Comparison of ENCODE assay signal across 1 cellular context in the genomic region with DNA sequence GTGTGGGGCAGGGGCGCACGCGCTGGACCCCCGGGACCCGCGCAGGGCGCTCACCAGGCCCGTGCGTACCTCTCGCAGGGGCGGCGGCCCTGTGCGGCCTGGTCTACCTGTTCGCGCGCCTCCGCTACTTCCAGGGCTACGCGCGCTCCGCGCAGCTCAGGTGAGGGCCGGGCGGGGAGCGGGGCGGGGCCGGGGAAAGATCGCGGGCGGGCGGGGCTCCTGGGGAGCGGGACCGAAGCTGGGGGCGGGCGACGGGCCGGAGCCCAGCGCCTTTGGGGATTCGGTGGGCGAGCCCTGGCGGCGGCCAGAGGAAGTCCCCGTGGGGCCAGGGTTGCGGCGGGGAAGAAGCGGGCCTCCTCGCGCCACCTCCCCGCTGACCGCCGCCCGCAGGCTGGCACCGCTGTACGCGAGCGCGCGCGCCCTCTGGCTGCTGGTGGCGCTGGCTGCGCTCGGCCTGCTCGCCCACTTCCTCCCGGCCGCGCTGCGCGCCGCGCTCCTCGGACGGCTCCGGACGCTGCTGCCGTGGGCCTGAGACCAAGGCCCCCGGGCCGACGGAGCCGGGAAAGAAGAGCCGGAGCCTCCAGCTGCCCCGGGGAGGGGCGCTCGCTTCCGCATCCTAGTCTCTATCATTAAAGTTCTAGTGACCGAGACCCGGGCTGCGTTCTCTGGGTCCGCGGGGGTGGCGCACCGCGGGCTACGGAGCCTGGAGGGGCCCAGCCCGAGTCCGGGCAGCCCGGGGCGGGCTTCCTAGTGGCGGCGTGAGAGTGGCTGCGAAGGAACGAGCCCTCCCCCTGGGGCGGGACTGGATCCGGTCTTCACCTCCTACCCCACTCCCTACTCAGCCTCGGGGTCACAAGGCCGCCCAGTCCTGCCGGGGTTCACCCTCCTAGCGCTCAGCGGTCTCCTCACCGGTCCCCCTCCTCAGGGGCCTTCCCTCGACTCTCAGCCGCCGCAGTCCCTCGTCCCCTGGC.
TF ChIP-seq lines count a peak whose summit lies in the region.

No MANE protein-coding gene starts in this region.

TF ChIP-seq in HepG2, 621 proteins besides CTCF, POLR2A, EP300 and RAD21 (continued from another document and continues in another):
- no peak for TF ChIP-seq FOXP4 (CRISPR knock-in tag; IDR thresholded peaks at IDR 0.05)
- TF ChIP-seq THAP7 (CRISPR knock-in tag; IDR thresholded peaks at IDR 0.05), result no peak
- peak; percentile 81; the same call in 1 of the 2 replicates for TF ChIP-seq ATF7-NPFF (CRISPR knock-in tag; IDR thresholded peaks at IDR 0.05; ENCODE audit: low read depth)
- TF ChIP-seq, protein P1, sequence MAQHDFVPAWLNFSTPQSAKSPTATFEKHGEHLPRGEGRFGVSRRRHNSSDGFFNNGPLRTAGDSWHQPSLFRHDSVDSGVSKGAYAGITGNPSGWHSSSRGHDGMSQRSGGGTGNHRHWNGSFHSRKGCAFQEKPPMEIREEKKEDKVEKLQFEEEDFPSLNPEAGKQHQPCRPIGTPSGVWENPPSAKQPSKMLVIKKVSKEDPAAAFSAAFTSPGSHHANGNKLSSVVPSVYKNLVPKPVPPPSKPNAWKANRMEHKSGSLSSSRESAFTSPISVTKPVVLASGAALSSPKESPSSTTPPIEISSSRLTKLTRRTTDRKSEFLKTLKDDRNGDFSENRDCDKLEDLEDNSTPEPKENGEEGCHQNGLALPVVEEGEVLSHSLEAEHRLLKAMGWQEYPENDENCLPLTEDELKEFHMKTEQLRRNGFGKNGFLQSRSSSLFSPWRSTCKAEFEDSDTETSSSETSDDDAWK (CRISPR knock-in tag; IDR thresholded peaks at IDR 0.05), result no peak
- no peak for TF ChIP-seq SMARCC2 (IDR thresholded peaks at IDR 0.05)
- TF ChIP-seq CENPBD1 (CRISPR knock-in tag; IDR thresholded peaks at IDR 0.05; ENCODE audit: borderline replicate concordance, low read depth), result no peak; the same call in 1 of the 2 replicates
- TF ChIP-seq ZBTB43 (CRISPR knock-in tag; conservative IDR thresholded peaks at IDR 0.05), result peak; percentile 19
- peak; percentile 89 for TF ChIP-seq ZFX (CRISPR knock-in tag; IDR thresholded peaks at IDR 0.05; ENCODE audit: low read depth)
- TF ChIP-seq TIGD3 (CRISPR knock-in tag; IDR thresholded peaks at IDR 0.05; ENCODE audit: borderline replicate concordance), result no peak
- TF ChIP-seq PHF5A (CRISPR knock-in tag; IDR thresholded peaks at IDR 0.05; ENCODE audit: low read depth, unreplicated experiment), result peak; percentile 8
- TF ChIP-seq CBFB (CRISPR knock-in tag; IDR thresholded peaks at IDR 0.05), result no peak
- no peak for TF ChIP-seq MAFK (conservative IDR thresholded peaks at IDR 0.05 in 1 of 2, IDR thresholded peaks at IDR 0.05 in 1 of 2; ENCODE audit: low read length in 2 of 2)
- TF ChIP-seq, protein P2, sequence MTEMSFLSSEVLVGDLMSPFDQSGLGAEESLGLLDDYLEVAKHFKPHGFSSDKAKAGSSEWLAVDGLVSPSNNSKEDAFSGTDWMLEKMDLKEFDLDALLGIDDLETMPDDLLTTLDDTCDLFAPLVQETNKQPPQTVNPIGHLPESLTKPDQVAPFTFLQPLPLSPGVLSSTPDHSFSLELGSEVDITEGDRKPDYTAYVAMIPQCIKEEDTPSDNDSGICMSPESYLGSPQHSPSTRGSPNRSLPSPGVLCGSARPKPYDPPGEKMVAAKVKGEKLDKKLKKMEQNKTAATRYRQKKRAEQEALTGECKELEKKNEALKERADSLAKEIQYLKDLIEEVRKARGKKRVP (CRISPR knock-in tag; IDR thresholded peaks at IDR 0.05), result no peak
- TF ChIP-seq, protein P3, sequence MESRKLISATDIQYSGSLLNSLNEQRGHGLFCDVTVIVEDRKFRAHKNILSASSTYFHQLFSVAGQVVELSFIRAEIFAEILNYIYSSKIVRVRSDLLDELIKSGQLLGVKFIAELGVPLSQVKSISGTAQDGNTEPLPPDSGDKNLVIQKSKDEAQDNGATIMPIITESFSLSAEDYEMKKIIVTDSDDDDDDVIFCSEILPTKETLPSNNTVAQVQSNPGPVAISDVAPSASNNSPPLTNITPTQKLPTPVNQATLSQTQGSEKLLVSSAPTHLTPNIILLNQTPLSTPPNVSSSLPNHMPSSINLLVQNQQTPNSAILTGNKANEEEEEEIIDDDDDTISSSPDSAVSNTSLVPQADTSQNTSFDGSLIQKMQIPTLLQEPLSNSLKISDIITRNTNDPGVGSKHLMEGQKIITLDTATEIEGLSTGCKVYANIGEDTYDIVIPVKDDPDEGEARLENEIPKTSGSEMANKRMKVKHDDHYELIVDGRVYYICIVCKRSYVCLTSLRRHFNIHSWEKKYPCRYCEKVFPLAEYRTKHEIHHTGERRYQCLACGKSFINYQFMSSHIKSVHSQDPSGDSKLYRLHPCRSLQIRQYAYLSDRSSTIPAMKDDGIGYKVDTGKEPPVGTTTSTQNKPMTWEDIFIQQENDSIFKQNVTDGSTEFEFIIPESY (CRISPR knock-in tag; IDR thresholded peaks at IDR 0.05), result peak; percentile 29; the same call in 1 of the 2 replicates
- peak; percentile 23; the same call in 1 of the 2 replicates for TF ChIP-seq RFXAP (CRISPR knock-in tag; IDR thresholded peaks at IDR 0.05; ENCODE audit: borderline replicate concordance)
- no peak for TF ChIP-seq ZNF850 (CRISPR knock-in tag; conservative IDR thresholded peaks at IDR 0.05)
- TF ChIP-seq ZMYM2 (CRISPR knock-in tag; IDR thresholded peaks at IDR 0.05), result peak; percentile 38; the same call in 1 of the 2 replicates
- TF ChIP-seq FOSL1 (CRISPR knock-in tag; IDR thresholded peaks at IDR 0.05; ENCODE audit: borderline replicate concordance), result no peak
- no peak; the same call in 1 of the 2 replicates for TF ChIP-seq TFE3 (CRISPR knock-in tag; IDR thresholded peaks at IDR 0.05)
- TF ChIP-seq GRHL1 (CRISPR knock-in tag; conservative IDR thresholded peaks at IDR 0.05), result no peak
- peak; percentile 23; the same call in 1 of the 2 replicates for TF ChIP-seq RXRB (CRISPR knock-in tag; IDR thresholded peaks at IDR 0.05; ENCODE audit: borderline replicate concordance)
- peak; percentile 24; the same call in 1 of the 2 replicates for TF ChIP-seq ZNF782 (CRISPR knock-in tag; IDR thresholded peaks at IDR 0.05; ENCODE audit: borderline replicate concordance)
- TF ChIP-seq ZNF724P (CRISPR knock-in tag; IDR thresholded peaks at IDR 0.05; ENCODE audit: borderline replicate concordance), result no peak; the same call in 1 of the 2 replicates
- no peak for TF ChIP-seq TEAD2 (CRISPR knock-in tag; IDR thresholded peaks at IDR 0.05)
- TF ChIP-seq ZNF768 (CRISPR knock-in tag; IDR thresholded peaks at IDR 0.05), result 0 out of 2 replicates have a peak, but pooled peaks have one; percentile 28
- TF ChIP-seq MZF1 (CRISPR knock-in tag; IDR thresholded peaks at IDR 0.05; ENCODE audit: borderline replicate concordance), result no peak
- TF ChIP-seq HNRNPLL (IDR thresholded peaks at IDR 0.05; ENCODE audit: low read depth, low read length, poor library complexity, severe bottlenecking), result peak; percentile 91
- no peak for TF ChIP-seq EHMT2 (IDR thresholded peaks at IDR 0.05; ENCODE audit: borderline replicate concordance, low read depth, low read length)
- TF ChIP-seq, protein P4, sequence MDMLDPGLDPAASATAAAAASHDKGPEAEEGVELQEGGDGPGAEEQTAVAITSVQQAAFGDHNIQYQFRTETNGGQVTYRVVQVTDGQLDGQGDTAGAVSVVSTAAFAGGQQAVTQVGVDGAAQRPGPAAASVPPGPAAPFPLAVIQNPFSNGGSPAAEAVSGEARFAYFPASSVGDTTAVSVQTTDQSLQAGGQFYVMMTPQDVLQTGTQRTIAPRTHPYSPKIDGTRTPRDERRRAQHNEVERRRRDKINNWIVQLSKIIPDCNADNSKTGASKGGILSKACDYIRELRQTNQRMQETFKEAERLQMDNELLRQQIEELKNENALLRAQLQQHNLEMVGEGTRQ (IDR thresholded peaks at IDR 0.05; ENCODE audit: low read depth, low read length), result no peak
- TF ChIP-seq, protein P4 (CRISPR knock-in tag; IDR thresholded peaks at IDR 0.05; ENCODE audit: borderline replicate concordance), result no peak
- no peak for TF ChIP-seq LCORL (IDR thresholded peaks at IDR 0.05)
- TF ChIP-seq LCORL (CRISPR knock-in tag; IDR thresholded peaks at IDR 0.05), result no peak; the same call in 1 of the 2 replicates
- no peak for TF ChIP-seq CEBPG (CRISPR knock-in tag; IDR thresholded peaks at IDR 0.05)
- TF ChIP-seq NFYB (CRISPR knock-in tag; IDR thresholded peaks at IDR 0.05), result peak; percentile 38; the same call in 1 of the 2 replicates
- TF ChIP-seq ELF3 (CRISPR knock-in tag; IDR thresholded peaks at IDR 0.05), result peak; percentile 67
- no peak for TF ChIP-seq ZNF263 (CRISPR knock-in tag; IDR thresholded peaks at IDR 0.05)
- TF ChIP-seq ZNF530 (CRISPR knock-in tag; IDR thresholded peaks at IDR 0.05; ENCODE audit: low read depth), result no peak
- TF ChIP-seq ZSCAN21 (CRISPR knock-in tag; IDR thresholded peaks at IDR 0.05; ENCODE audit: borderline replicate concordance), result peak; percentile 65; the same call in 1 of the 2 replicates
- peak; percentile 63 for TF ChIP-seq SKI (IDR thresholded peaks at IDR 0.05; ENCODE audit: partially characterized antibody)
